ENCODE assay signal across 1 cellular context in genomic region chr21:44028287-44028659, GRCh38.
TF ChIP-seq lines count a peak whose summit lies in the region.

No MANE protein-coding gene starts in this region.

TF ChIP-seq in H1, 55 proteins besides CTCF, POLR2A, EP300 and RAD21:
- TF ChIP-seq KDM5A (IDR thresholded peaks at IDR 0.05; ENCODE audit: low read length) (no peak), SRF (IDR thresholded peaks at IDR 0.05; ENCODE audit: low read depth, low read length) (no peak), MAFK (IDR thresholded peaks at IDR 0.05; ENCODE audit: low read depth, low read length) (no peak), EZH2 (IDR thresholded peaks at IDR 0.05; ENCODE audit: low read depth, low read length, severe bottlenecking) (no peak)
